Comparison of ENCODE assay signal across 9 cellular contexts in genomic region chr1:20058531-20058930, GRCh38. TPM values are rescaled to one million over a fixed set of nuclear protein-coding genes. Genes with fewer than 3 reads are reported as not detected.
DNase-seq lines count a peak whose midpoint lies in the region; ATAC-seq and TF ChIP-seq lines count a peak whose summit lies in the region.
"Had no signal": no experiment of that assay in that cellular context is flagged by ENCODE, and none has a peak within 500 bp of the region (broad histone marks: within the 10 kb centered on the region; RNA-seq: fewer than 3 reads in every experiment).

No MANE protein-coding gene starts in this region.

- no peaks in the 10 kb centered on the region for H3F3A ChIP-seq in GM23338 (replicated peaks; ENCODE audit: low read depth)

- no peak overlapping the region for H2AFZ ChIP-seq in GM23338
- H2AFZ ChIP-seq: PC-9 had no signal

- no peak overlapping the region for H3K27ac ChIP-seq in GM23338 (ENCODE audit: low read depth)
- H3K27ac ChIP-seq: PC-9 had no signal

- H3K79me2 ChIP-seq in GM23338 (replicated peaks; ENCODE audit: insufficient read depth), result no peaks in the 10 kb centered on the region

- H3K4me1 ChIP-seq in GM23338 (ENCODE audit: insufficient read depth), result no peaks in the 10 kb centered on the region

- no peaks in the 10 kb centered on the region for H3K9me3 Mint-ChIP-seq in memory B cell
- H3K9me3 Mint-ChIP-seq in GM23338, result peaks cover 30% of the 10 kb centered on the region
- peaks cover 2% of the 10 kb centered on the region for H3K9me3 Mint-ChIP-seq in chondrocyte (ENCODE audit: low read depth)

- peaks cover 8% of the 10 kb centered on the region; the same call in 1 of the 2 replicates for H3K9me2 ChIP-seq in GM23338 (ENCODE audit: insufficient read depth)

- H3K27ac Mint-ChIP-seq in memory B cell (peak overlapping the region; percentile 21), GM23338 (no peak overlapping the region), chondrocyte (ENCODE audit: unreplicated experiment) (no peak overlapping the region)

- H3K27me3 Mint-ChIP-seq in memory B cell (no peaks in the 10 kb centered on the region), GM23338 (ENCODE audit: insufficient read depth, low read depth, poor library complexity) (no peaks in the 10 kb centered on the region), chondrocyte (ENCODE audit: low read depth) (peaks cover 13% of the 10 kb centered on the region)

- ATAC-seq in memory B cell (ENCODE audit: low read depth), result peak; percentile 47
- no peak for ATAC-seq in GM23338

- H4K20me1 ChIP-seq in GM23338 (replicated peaks; ENCODE audit: insufficient read depth), result no peaks in the 10 kb centered on the region

- no peak overlapping the region for H3K4me3 ChIP-seq in GM23338
- H3K4me3 ChIP-seq: PC-9 had no signal

- H3K36me3 ChIP-seq in GM23338 (ENCODE audit: insufficient read depth), result no peaks in the 10 kb centered on the region

- H3K4me1 Mint-ChIP-seq in memory B cell (peaks cover 26% of the 10 kb centered on the region), GM23338 (no peaks in the 10 kb centered on the region), chondrocyte (ENCODE audit: low read depth) (no peaks in the 10 kb centered on the region)

- DNase-seq in A172 (ENCODE audit: low spot score), result peak; percentile 72
- peak; percentile 71 for DNase-seq in LHCN-M2 (ENCODE audit: low read depth)
- peak; percentile 56 for DNase-seq in activated naive CD4-positive, alpha-beta T cell treated with Interleukin-2 at 50 U/mL for 16 hours
- no peak for DNase-seq in memory B cell (ENCODE audit: low spot score in 2 of 2)
- DNase-seq in GM23338 (ENCODE audit: low spot score), result no peak
- no peak for DNase-seq in T1000 (lab: John Stamatoyannopoulos, UW)
- no peak for DNase-seq in chondrocyte (ENCODE audit: low spot score)
- no peak for DNase-seq in DMS153 (lab: John Stamatoyannopoulos, UW)

- H3K4me2 ChIP-seq in GM23338, result no peak overlapping the region
- H3K4me2 ChIP-seq: PC-9 had no signal

- no peak for TF ChIP-seq CTCF in GM23338 (conservative IDR thresholded peaks at IDR 0.05; ENCODE audit: low read depth in 2 of 2)
- no peak for TF ChIP-seq CTCF in chondrocyte (IDR thresholded peaks at IDR 0.05)

- no peaks in the 10 kb centered on the region for H3K27me3 ChIP-seq in GM23338 (ENCODE audit: insufficient read depth)

- no peaks in the 10 kb centered on the region for H3K36me3 Mint-ChIP-seq in memory B cell
- H3K36me3 Mint-ChIP-seq in GM23338 (ENCODE audit: low read depth), result no peaks in the 10 kb centered on the region; the same call in none of the 3 replicates
- H3K36me3 Mint-ChIP-seq in chondrocyte (ENCODE audit: low read depth), result no peaks in the 10 kb centered on the region

- H3K4me3 Mint-ChIP-seq in memory B cell (no peak overlapping the region), GM23338 (no peak overlapping the region), chondrocyte (ENCODE audit: unreplicated experiment) (no peak overlapping the region)

TF ChIP-seq in GM23338, 12 proteins besides CTCF, POLR2A, EP300 and RAD21 (continues in another document):
- TF ChIP-seq JUNB (IDR thresholded peaks at IDR 0.05; ENCODE audit: unreplicated experiment), result no peak
- no peak for TF ChIP-seq ETS1 (IDR thresholded peaks at IDR 0.05)
- no peak for TF ChIP-seq NANOG (IDR thresholded peaks at IDR 0.05; ENCODE audit: borderline replicate concordance)
- TF ChIP-seq STAT1 (IDR thresholded peaks at IDR 0.05; ENCODE audit: unreplicated experiment), result no peak
- TF ChIP-seq EZH2 (IDR thresholded peaks at IDR 0.05; ENCODE audit: low read depth, unreplicated experiment), result no peak
- no peak for TF ChIP-seq REST (IDR thresholded peaks at IDR 0.05; ENCODE audit: unreplicated experiment)
- no peak for TF ChIP-seq ZNF114 (CRISPR knock-in tag; IDR thresholded peaks at IDR 0.05)
- no peak for TF ChIP-seq ZNF331 (CRISPR knock-in tag; IDR thresholded peaks at IDR 0.05; ENCODE audit: low read depth)
- TF ChIP-seq EZH2phosphoT487 (IDR thresholded peaks at IDR 0.05; ENCODE audit: unreplicated experiment), result no peak
- TF ChIP-seq POLR2AphosphoS5 (IDR thresholded peaks at IDR 0.05; ENCODE audit: low read depth), result no peak

RNA-seq across cellular contexts. Expression of gene PLA2G5, which starts 11.5 kb away (rescaled TPM):
- total RNA-seq in A172 (2014; rRNA removed; shearing (Covaris generic)), result not detected in 2 replicates
- total RNA-seq in LHCN-M2 (2014; rRNA removed), result not detected in 2 replicates
- polyA plus RNA-seq in LHCN-M2 (2012), result not detected
- total RNA-seq in GM23338 (2014; rRNA removed; shearing (Covaris generic)), result 0.16 TPM in 1 of 2 replicates, not detected in the other
- polyA plus RNA-seq in GM23338 (2016; fragmentation: Nextera tagmentation; extraction: Ambion mirVana), result not detected in 2 replicates
- total RNA-seq in chondrocyte, result not detected in 3 replicates
- total RNA-seq: PC-9 had no signal

Comparison
In these comparisons a context has a peak if more than half of its experiments do, and no peak if none do; other contexts are left out.
1. DNase-seq: peak in A172 (single experiment), LHCN-M2 (single experiment) and activated naive CD4-positive, alpha-beta T cell treated with Interleukin-2 at 50 U/mL for 16 hours (single experiment); none in memory B cell (0 of 2), GM23338 (single experiment), T1000 (single experiment), chondrocyte (single experiment) and DMS153 (single experiment).